In genomic region chr10:77773631-77774426, GRCh38 we compare ENCODE assay signal across 13 cellular contexts.
"Had no signal": no experiment of that assay in that cellular context is flagged by ENCODE, and none has a peak within 500 bp of the region (broad histone marks: within the 10 kb centered on the region; RNA-seq: fewer than 3 reads in every experiment).

No MANE protein-coding gene starts in this region.

- H3K4me3 Mint-ChIP-seq: natural killer cell; stimulated activated naive B cell treated with anti-CD40 and anti-IgM and Interleukin-4, amounts not matched to agents 10 μg/mL and 1 μg/mL and 100 μg/mL, for 72 hours had no signal

- H3K27ac ChIP-seq: prostate gland, tibial nerve, vagina had no signal

- H3K4me1 ChIP-seq: tibial nerve, vagina had no signal

- H3K27me3 ChIP-seq: tibial nerve, vagina had no signal

- DNase-seq: activated CD4-positive, alpha-beta T cell treated with anti-CD3 and anti-CD28 coated beads, Interleukin-2, amount 50 U/mL, for 4 hours; activated naive CD4-positive, alpha-beta T cell treated with anti-CD3 and anti-CD28 coated beads, Interleukin-2, amount 50 U/mL, for 16 hours; activated T-cell treated with anti-CD3 and anti-CD28 coated beads, Interleukin-2, amount 50 U/mL, for 1 hour; hippocampal formation; mesenchymal stem cell; natural killer cell; stimulated activated CD4-positive, alpha-beta T cell treated with anti-CD3 and anti-CD28 coated beads, Interleukin-2, amount 100 ng/mL, for 48 hours; stimulated activated naive B cell treated with anti-CD40 and anti-IgM and Interleukin-4, amounts not matched to agents 10 μg/mL and 1 μg/mL and 100 μg/mL, for 72 hours; T-helper 1 cell; T1000 had no signal

- H3K4me1 Mint-ChIP-seq: stimulated activated naive B cell treated with anti-CD40 and anti-IgM and Interleukin-4, amounts not matched to agents 10 μg/mL and 1 μg/mL and 100 μg/mL, for 72 hours had no signal

- H3K9me3 ChIP-seq: prostate gland, vagina had no signal

- H3K27ac Mint-ChIP-seq: natural killer cell; stimulated activated naive B cell treated with anti-CD40 and anti-IgM and Interleukin-4, amounts not matched to agents 10 μg/mL and 1 μg/mL and 100 μg/mL, for 72 hours had no signal
